Comparison of ENCODE assay signal across 8 cellular contexts in the genomic region with DNA sequence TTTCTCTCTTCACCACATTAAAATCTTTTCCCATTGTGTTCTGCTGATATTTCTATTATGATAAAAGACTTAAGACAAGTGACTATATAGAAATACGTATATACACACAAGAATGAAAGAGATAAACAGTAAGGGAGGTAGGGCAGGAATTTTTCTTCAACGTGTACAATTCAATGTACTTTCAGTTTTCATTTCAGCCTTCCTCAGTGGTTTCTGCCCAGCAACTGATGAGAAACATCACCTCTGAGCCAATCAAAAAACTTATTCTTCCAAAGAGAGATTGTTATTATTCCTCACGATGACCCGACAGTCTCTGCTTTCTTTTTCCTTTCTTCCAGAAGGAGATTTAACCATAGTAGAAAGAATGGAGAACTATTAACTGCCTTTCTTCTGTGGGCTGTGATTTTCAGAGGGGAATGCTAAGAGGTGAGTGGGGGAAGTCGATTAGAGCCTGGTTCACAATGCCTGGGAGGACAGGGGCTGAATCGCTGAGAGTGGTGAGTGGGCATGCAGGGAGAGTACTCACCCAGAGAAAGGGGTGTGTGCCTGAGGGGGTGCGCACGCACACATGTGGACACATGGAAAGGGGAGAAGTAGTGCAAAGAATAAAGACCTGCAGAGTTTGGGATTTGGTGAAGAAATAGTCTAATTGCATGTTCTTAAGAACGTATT. TPM values are rescaled to one million over a fixed set of nuclear protein-coding genes. Genes with fewer than 3 reads are reported as not detected.
DNase-seq lines count a peak whose midpoint lies in the region; ATAC-seq and TF ChIP-seq lines count a peak whose summit lies in the region.

TSS of gene BTN3A1 (plus strand) at position 289 of the 672 bp plus-strand sequence. CDS start 3,289 bp downstream, outside the sequence.

- H3K9me2 ChIP-seq in GM23338 (ENCODE audit: insufficient read depth): peaks cover 3% of the 10 kb centered on the region; the same call in 1 of the 2 replicates

- peak within 1 kb of the TSS; percentile 89 for H3K4me3 Mint-ChIP-seq in GM23338
- H3K4me3 Mint-ChIP-seq in activated naive CD4-positive, alpha-beta T cell treated with anti-CD3 and anti-CD28 coated beads for 36 hours: peak within 1 kb of the TSS; percentile 92

- H2AFZ ChIP-seq in GM23338 (peak within 1 kb of the TSS; percentile 24), neuron (ENCODE audit: low read depth, low read length) (peak within 1 kb of the TSS; percentile 94)

- H3K27me3 ChIP-seq in GM23338 (ENCODE audit: insufficient read depth) (no peaks in the 10 kb centered on the region), SJSA1 (replicated peaks) (no peaks in the 10 kb centered on the region), neuron (ENCODE audit: insufficient read depth, low read length) (no peaks in the 10 kb centered on the region)

- peak; percentile 93 for ATAC-seq in GM23338

- no peaks in the 10 kb centered on the region for H3K9me3 ChIP-seq in SJSA1 (replicated peaks)
- no peaks in the 10 kb centered on the region for H3K9me3 ChIP-seq in neuron (ENCODE audit: low read length)

- peak; percentile 85 for DNase-seq in ELR (ENCODE audit: low read depth)
- DNase-seq in GM23338 (ENCODE audit: low spot score): peak; percentile 77
- DNase-seq in LHCN-M2 (ENCODE audit: low read depth): peak; percentile 75
- DNase-seq in SJSA1 (ENCODE audit: low read depth in 1 of 2, low spot score in 2 of 2): peak; percentile 79 to 93
- peak; percentile 71 for DNase-seq in activated naive CD4-positive, alpha-beta T cell treated with anti-CD3 and anti-CD28 coated beads for 36 hours
- DNase-seq in foreskin melanocyte: peak; percentile 74
- DNase-seq in substantia nigra (lab: John Stamatoyannopoulos, UW): peak in 41 of 49 donors; percentile 3 to 84 (median 26)

- H3K79me2 ChIP-seq in GM23338 (replicated peaks; ENCODE audit: insufficient read depth): no peaks in the 10 kb centered on the region

- peaks cover 19% of the 10 kb centered on the region for H3K4me1 Mint-ChIP-seq in GM23338
- H3K4me1 Mint-ChIP-seq in activated naive CD4-positive, alpha-beta T cell treated with anti-CD3 and anti-CD28 coated beads for 36 hours (ENCODE audit: low read depth): peaks cover 47% of the 10 kb centered on the region

- intact Hi-C loops in activated naive CD4-positive, alpha-beta T cell treated with anti-CD3 and anti-CD28 coated beads for 36 hours (cut with micrococcal nuclease): loop anchor here (1.0 to 5.0 kb wide), 6 partner anchors 18 to 73 kb away; partner anchors contain the start of genes BTN2A1, BTN2A2, BTN3A2 and BTN3A3

- no peak within 1 kb of the TSS for H3K27ac ChIP-seq in GM23338 (ENCODE audit: low read depth)
- peak within 1 kb of the TSS; percentile 86 for H3K27ac ChIP-seq in SJSA1
- H3K27ac ChIP-seq in substantia nigra (ENCODE audit: low read depth, low read length, poor library complexity, severe bottlenecking): peak within 1 kb of the TSS; percentile 85

- peak within 1 kb of the TSS; percentile 71 for H3K4me2 ChIP-seq in GM23338

- H3K9me3 Mint-ChIP-seq in GM23338: no peaks in the 10 kb centered on the region
- no peaks in the 10 kb centered on the region for H3K9me3 Mint-ChIP-seq in activated naive CD4-positive, alpha-beta T cell treated with anti-CD3 and anti-CD28 coated beads for 36 hours

- H3K4me1 ChIP-seq in GM23338 (ENCODE audit: insufficient read depth): peaks cover 9% of the 10 kb centered on the region
- peaks cover 10% of the 10 kb centered on the region; the same call in 1 of the 2 replicates for H3K4me1 ChIP-seq in SJSA1 (replicated peaks)
- peaks cover 12% of the 10 kb centered on the region for H3K4me1 ChIP-seq in neuron (ENCODE audit: insufficient read depth, low read length)

- no peaks in the 10 kb centered on the region for H3F3A ChIP-seq in GM23338 (replicated peaks; ENCODE audit: low read depth)

- TF ChIP-seq CTCF in GM23338 (conservative IDR thresholded peaks at IDR 0.05; ENCODE audit: low read depth in 2 of 2): no peak

- peak within 1 kb of the TSS; percentile 52 for H3K4me3 ChIP-seq in GM23338
- H3K4me3 ChIP-seq in SJSA1: peak within 1 kb of the TSS; percentile 49
- H3K4me3 ChIP-seq in neuron (ENCODE audit: low read length): peak within 1 kb of the TSS; percentile 89

- no peaks in the 10 kb centered on the region for H3K36me3 Mint-ChIP-seq in GM23338 (ENCODE audit: low read depth)
- peaks cover 11% of the 10 kb centered on the region for H3K36me3 Mint-ChIP-seq in activated naive CD4-positive, alpha-beta T cell treated with anti-CD3 and anti-CD28 coated beads for 36 hours (ENCODE audit: low read depth)

- no peaks in the 10 kb centered on the region for H4K20me1 ChIP-seq in GM23338 (replicated peaks; ENCODE audit: insufficient read depth)

- H3K36me3 ChIP-seq in GM23338 (ENCODE audit: insufficient read depth) (no peaks in the 10 kb centered on the region), SJSA1 (no peaks in the 10 kb centered on the region), neuron (ENCODE audit: insufficient read depth, low read length) (peaks cover 3% of the 10 kb centered on the region)

- CTCF ChIA-PET in activated naive CD4-positive, alpha-beta T cell treated with anti-CD3 and anti-CD28 coated beads for 36 hours (lab: Charles Lee): no interaction called here

- peak within 1 kb of the TSS; percentile 98 for H3K27ac Mint-ChIP-seq in GM23338
- H3K27ac Mint-ChIP-seq in activated naive CD4-positive, alpha-beta T cell treated with anti-CD3 and anti-CD28 coated beads for 36 hours: peak within 1 kb of the TSS; percentile 97

- H3K27me3 Mint-ChIP-seq in GM23338 (ENCODE audit: insufficient read depth, low read depth, poor library complexity): no peaks in the 10 kb centered on the region
- H3K27me3 Mint-ChIP-seq in activated naive CD4-positive, alpha-beta T cell treated with anti-CD3 and anti-CD28 coated beads for 36 hours (ENCODE audit: low read depth): no peaks in the 10 kb centered on the region

TF ChIP-seq in GM23338, 12 proteins besides CTCF, POLR2A, EP300 and RAD21:
- TF ChIP-seq REST (IDR thresholded peaks at IDR 0.05; ENCODE audit: unreplicated experiment): no peak
- TF ChIP-seq CREB1 (CRISPR knock-in tag; IDR thresholded peaks at IDR 0.05; ENCODE audit: low read depth): peak; percentile 88

RNA-seq across cellular contexts. Expression of gene BTN3A1, which starts in this region (rescaled TPM):
- total RNA-seq in GM23338 (2014; rRNA removed; shearing (Covaris generic)): 4.0 and 4.3 TPM in 2 replicates
- polyA plus RNA-seq in GM23338 (2016; fragmentation: Nextera tagmentation; extraction: Ambion mirVana): 1.7 and 2.4 TPM in 2 replicates
- 6.7 and 10.8 TPM in 2 replicates for total RNA-seq in LHCN-M2 (2014; rRNA removed)
- 5.1 TPM for polyA plus RNA-seq in LHCN-M2 (2012)
- total RNA-seq in SJSA1 (2014; rRNA removed; shearing (Covaris generic)): 16.7 and 26.2 TPM in 2 replicates
- total RNA-seq in activated naive CD4-positive, alpha-beta T cell treated with anti-CD3 and anti-CD28 coated beads for 36 hours: 10 to 100 TPM; 37.6 to 40.0 TPM

Comparison
In these comparisons a context has a peak if more than half of its experiments do, and no peak if none do; other contexts are left out.
1. DNase-seq: peak in every context shown above with its lines; median percentile 86 in SJSA1; 85 in ELR; 77 in GM23338; 75 in LHCN-M2; 74 in foreskin melanocyte; 71 in activated naive CD4-positive, alpha-beta T cell treated with anti-CD3 and anti-CD28 coated beads for 36 hours; 26 in substantia nigra.